In the genomic region with DNA sequence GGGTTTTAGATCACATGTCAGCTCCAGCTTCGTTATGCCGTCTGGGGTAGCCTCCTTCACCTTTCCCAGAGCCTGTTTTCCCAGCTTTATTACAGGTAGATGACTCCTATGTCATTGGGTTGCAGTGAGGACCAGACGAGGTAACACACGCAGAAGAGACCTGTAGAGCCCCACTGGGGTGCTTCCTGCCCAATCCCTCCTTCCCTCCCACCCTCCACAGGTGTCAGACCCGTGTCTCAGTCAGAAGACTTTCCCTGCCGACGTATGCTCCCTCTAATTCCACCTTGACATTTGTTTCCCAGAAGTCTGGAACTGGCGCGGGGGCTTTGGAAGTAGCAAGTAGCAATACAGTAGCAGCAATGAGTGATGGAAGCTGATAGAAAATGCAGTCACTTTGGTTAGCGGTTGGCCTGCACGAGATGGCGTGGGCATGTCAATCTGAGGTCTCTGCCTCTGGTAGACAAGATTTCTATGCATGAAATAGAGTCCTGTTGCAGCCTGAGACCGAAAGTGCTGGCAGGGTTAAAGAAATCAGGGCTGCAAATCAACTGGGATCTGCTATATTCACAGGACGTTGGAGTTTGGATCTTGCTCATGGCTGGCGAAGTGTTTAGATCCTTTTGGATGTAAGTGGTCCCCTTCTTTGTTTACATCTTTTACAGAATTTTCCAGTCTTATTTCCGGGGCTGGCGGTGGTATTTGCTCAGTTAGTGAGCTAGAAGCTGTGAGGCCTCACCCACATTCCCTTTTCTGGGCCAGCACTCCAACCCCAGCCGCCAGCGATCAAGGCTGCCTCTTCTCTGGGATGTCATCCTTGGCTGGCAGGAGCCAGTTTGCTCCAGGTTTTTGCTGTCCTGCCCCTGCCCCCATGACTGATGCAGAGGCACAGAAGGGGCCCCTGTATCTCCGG, we compare ENCODE assay signal across 17 cellular contexts.
"Had no signal": no experiment of that assay in that cellular context is flagged by ENCODE, and none has a peak within 500 bp of the region (broad histone marks: within the 10 kb centered on the region; RNA-seq: fewer than 3 reads in every experiment).

No MANE protein-coding gene starts in this region.

- H3K27me3 Mint-ChIP-seq: progenitor cell of endocrine pancreas had no signal

- H3K9me3 ChIP-seq: pancreas, transverse colon had no signal

- H3K27ac ChIP-seq: pancreas, stomach, thoracic aorta, transverse colon had no signal

- H3K36me3 ChIP-seq: pancreas, stomach, thoracic aorta, transverse colon had no signal

- H3K9me3 Mint-ChIP-seq: neural crest cell had no signal

- ATAC-seq: naive thymus-derived CD8-positive, alpha-beta T cell; pancreas; right cardiac atrium had no signal

- H3K4me3 ChIP-seq: pancreas, stomach, thoracic aorta, transverse colon had no signal

- H3K27me3 ChIP-seq: pancreas, transverse colon had no signal

- H3K27ac Mint-ChIP-seq: progenitor cell of endocrine pancreas had no signal

- H3K4me1 ChIP-seq: pancreas, stomach, transverse colon had no signal

- H3K4me1 Mint-ChIP-seq: neural crest cell had no signal

- H3K4me3 Mint-ChIP-seq: neural crest cell had no signal

- DNase-seq: foreskin melanocyte; head of caudate nucleus; hippocampal formation; mammary epithelial cell; naive thymus-derived CD8-positive, alpha-beta T cell; occipital lobe; pancreas; right cardiac atrium; small intestine; stimulated activated CD4-positive, alpha-beta T cell treated with anti-CD3 and anti-CD28 coated beads, Interleukin-12 subunit alpha, Interleukin-12 subunit beta, amount 100 ng/mL, for 4 hours; stimulated activated naive CD4-positive, alpha-beta T cell; stomach; substantia nigra; transverse colon had no signal

- H3K36me3 Mint-ChIP-seq: naive thymus-derived CD8-positive, alpha-beta T cell had no signal
